In genomic region chr16:733382-734207, GRCh38 we compare ENCODE assay signal across 1 cellular context.
TF ChIP-seq lines count a peak whose summit lies in the region.

No MANE protein-coding gene starts in this region.

TF ChIP-seq in GM12878, 131 proteins besides CTCF, POLR2A, EP300 and RAD21:
- TF ChIP-seq ZBTB33 (IDR thresholded peaks at IDR 0.05) (0 out of 2 replicates have a peak, but pooled peaks have one; percentile 52), SMAD1 (IDR thresholded peaks at IDR 0.05; ENCODE audit: low read depth, partially characterized antibody) (no peak)
